Comparison of ENCODE assay signal across 1 cellular context in genomic region chr21:41459884-41460534, GRCh38.
TF ChIP-seq lines count a peak whose summit lies in the region.

No MANE protein-coding gene starts in this region.

TF ChIP-seq in GM12878, 131 proteins besides CTCF, POLR2A, EP300 and RAD21 (continued from another document):
- TF ChIP-seq PRDM15 (CRISPR knock-in tag; IDR thresholded peaks at IDR 0.05) (no peak), ETV6 (conservative IDR thresholded peaks at IDR 0.05 in 1 of 2, IDR thresholded peaks at IDR 0.05 in 1 of 2; ENCODE audit: borderline replicate concordance in 1 of 2, low read depth in 1 of 2) (no peak), NBN (IDR thresholded peaks at IDR 0.05) (no peak), ZBTB33 (IDR thresholded peaks at IDR 0.05) (no peak), BACH1 (IDR thresholded peaks at IDR 0.05; ENCODE audit: borderline replicate concordance) (0 out of 2 replicates have a peak, but pooled peaks have one; percentile 5), POLR2AphosphoS5 (IDR thresholded peaks at IDR 0.05; ENCODE audit: low read length) (peak; percentile 79; the same call in 1 of the 2 replicates), EED (IDR thresholded peaks at IDR 0.05; ENCODE audit: low read depth) (no peak), JUND (IDR thresholded peaks at IDR 0.05; ENCODE audit: low read depth, low read length) (no peak), TAF1 (IDR thresholded peaks at IDR 0.05; ENCODE audit: borderline replicate concordance, low read depth, low read length) (no peak), TARDBP (IDR thresholded peaks at IDR 0.05; ENCODE audit: borderline replicate concordance) (no peak), LARP7 (IDR thresholded peaks at IDR 0.05) (no peak), RCOR1 (conservative IDR thresholded peaks at IDR 0.05; ENCODE audit: low read depth, low read length) (no peak), USF2 (IDR thresholded peaks at IDR 0.05; ENCODE audit: borderline replicate concordance, low read depth, low read length) (no peak), POLR2AphosphoS2 (IDR thresholded peaks at IDR 0.05; ENCODE audit: low read depth, low read length) (peak; percentile 77; the same call in 1 of the 2 replicates), SUZ12 (IDR thresholded peaks at IDR 0.05; ENCODE audit: unreplicated experiment) (no peak), TBL1XR1 (IDR thresholded peaks at IDR 0.05; ENCODE audit: low read depth, low read length) (no peak), HSF1 (IDR thresholded peaks at IDR 0.05; ENCODE audit: low read depth, low read length) (no peak), ATF7 (IDR thresholded peaks at IDR 0.05; ENCODE audit: low read depth) (no peak), CREM (IDR thresholded peaks at IDR 0.05; ENCODE audit: low read depth) (no peak), TCF7 (IDR thresholded peaks at IDR 0.05; ENCODE audit: borderline replicate concordance) (no peak), FOS (IDR thresholded peaks at IDR 0.05; ENCODE audit: borderline replicate concordance, extremely low read depth, insufficient read length) (no peak), PKNOX1 (IDR thresholded peaks at IDR 0.05) (no peak), MXI1 (IDR thresholded peaks at IDR 0.05; ENCODE audit: low read depth, low read length) (no peak), RELA (IDR thresholded peaks at IDR 0.05; ENCODE audit: borderline replicate concordance, partially characterized antibody) (no peak), SMAD5 (IDR thresholded peaks at IDR 0.05; ENCODE audit: low read depth) (peak; percentile 42; the same call in 1 of the 2 replicates), RAD51 (IDR thresholded peaks at IDR 0.05) (no peak), BHLHE40 (IDR thresholded peaks at IDR 0.05; ENCODE audit: borderline replicate concordance in 1 of 2, low read depth in 2 of 2, low read length in 1 of 2) (no peak), RUNX3 (IDR thresholded peaks at IDR 0.05; ENCODE audit: low read length) (peak; percentile 3; the same call in 1 of the 2 replicates), CUX1 (IDR thresholded peaks at IDR 0.05; ENCODE audit: insufficient replicate concordance, low read depth, low read length) (no peak), MYB (IDR thresholded peaks at IDR 0.05; ENCODE audit: borderline replicate concordance, low read depth, low read length) (no peak), SMARCA5 (IDR thresholded peaks at IDR 0.05) (no peak), ZNF592 (IDR thresholded peaks at IDR 0.05) (no peak), ZNF24 (IDR thresholded peaks at IDR 0.05) (no peak), NRF1 (conservative IDR thresholded peaks at IDR 0.05; ENCODE audit: low read depth, low read length) (no peak), STAT1 (conservative IDR thresholded peaks at IDR 0.05) (no peak), FOXM1 (IDR thresholded peaks at IDR 0.05; ENCODE audit: low read depth, low read length) (0 out of 2 replicates have a peak, but pooled peaks have one; percentile 23), BCL3 (IDR thresholded peaks at IDR 0.05; ENCODE audit: borderline replicate concordance, insufficient read depth, low read depth, low read length, poor library complexity, severe bottlenecking) (peak; percentile 62), ZNF207 (IDR thresholded peaks at IDR 0.05; ENCODE audit: borderline replicate concordance) (no peak)
